In the genomic region with DNA sequence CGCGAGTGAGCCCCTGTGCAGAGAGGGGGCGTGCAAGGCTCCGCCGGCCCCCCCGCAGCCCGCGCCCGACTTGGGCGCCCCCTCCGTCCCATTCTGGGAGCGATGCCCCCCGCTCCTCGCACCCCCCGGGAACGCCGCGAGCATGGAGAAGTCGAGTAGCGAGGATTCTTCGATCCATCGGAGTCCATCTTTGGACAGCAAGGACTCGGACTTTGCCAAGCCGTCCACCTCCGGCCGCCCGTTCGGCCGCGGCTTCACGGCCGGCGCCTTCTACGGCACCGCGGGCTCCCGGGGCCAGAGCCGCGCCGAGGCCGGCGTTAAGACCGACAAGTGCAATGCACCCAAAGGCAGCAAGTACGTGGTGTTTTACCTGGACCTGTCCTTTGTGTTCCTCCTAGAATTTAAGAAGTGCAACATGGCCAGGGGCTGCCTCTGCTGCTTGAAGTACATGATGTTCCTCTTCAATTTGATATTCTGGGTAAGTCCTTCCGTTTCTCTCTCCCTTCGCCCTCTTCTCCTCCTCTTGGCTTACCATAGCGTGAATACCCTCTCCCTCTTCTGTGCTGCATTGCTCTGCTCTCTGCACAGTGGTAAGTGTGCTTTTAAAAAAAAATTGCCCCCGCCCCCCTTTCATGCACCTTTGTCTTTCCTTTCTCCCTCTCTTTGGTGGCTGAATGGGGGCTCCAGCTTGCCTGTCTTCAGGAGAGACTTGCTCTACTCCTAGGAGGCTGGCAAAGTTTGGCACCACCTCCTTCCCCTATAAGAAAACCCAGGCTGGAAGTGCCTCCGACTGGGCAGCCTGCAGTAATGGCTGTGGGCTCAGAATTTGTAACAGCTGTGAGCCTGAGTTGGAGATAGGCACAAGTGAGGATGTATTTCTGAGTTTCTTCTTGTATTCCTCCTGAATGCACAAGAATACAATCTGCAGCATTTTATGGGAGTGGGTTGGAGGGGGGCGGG, we compare ENCODE assay signal across 8 cellular contexts.
DNase-seq lines count a peak whose midpoint lies in the region; TF ChIP-seq lines count a peak whose summit lies in the region.

No MANE protein-coding gene starts in this region.

- no peak for TF ChIP-seq CTCF in mesothelial cell of epicardium (IDR thresholded peaks at IDR 0.05; ENCODE audit: unreplicated experiment)
- TF ChIP-seq CTCF in CD14-positive monocyte (IDR thresholded peaks at IDR 0.05), result no peak

- no peak for DNase-seq in activated naive CD8-positive, alpha-beta T cell treated with anti-CD3 and anti-CD28 coated beads for 36 hours
- DNase-seq in cerebellar cortex (ENCODE audit: low spot score) (peak; percentile 51), mesothelial cell of epicardium (ENCODE audit: low spot score in 2 of 2, unreplicated experiment in 2 of 2) (no peak), CD14-positive monocyte (ENCODE audit: low spot score) (no peak)
- DNase-seq in stimulated activated CD4-positive, alpha-beta T cell treated with anti-CD3 and anti-CD28 coated beads, Interleukin-2, amount 100 ng/mL, for 48 hours, result no peak
- no peak for DNase-seq in activated CD4-positive, alpha-beta memory T cell treated with anti-CD3 and anti-CD28 coated beads, Interleukin-2, amount 10 ng/mL, durations not matched to agents 7 days and 5 days

- peak overlapping the region; percentile 44 for H3K4me3 ChIP-seq in urinary bladder (ENCODE audit: low read depth, low read length)

- H3K27me3 Mint-ChIP-seq in activated naive CD8-positive, alpha-beta T cell, result peaks cover 32% of the 10 kb centered on the region
- H3K27me3 Mint-ChIP-seq in activated naive CD8-positive, alpha-beta T cell treated with anti-CD3 and anti-CD28 coated beads for 36 hours, result peaks cover 53% of the 10 kb centered on the region
- peaks cover 34% of the 10 kb centered on the region for H3K27me3 Mint-ChIP-seq in mesothelial cell of epicardium (ENCODE audit: low read depth)
- peaks cover 40 to 63% (median 53%) of the 10 kb centered on the region in 3 donors for H3K27me3 Mint-ChIP-seq in CD14-positive monocyte (ENCODE audit: low read depth in 3 of 3)
- H3K27me3 Mint-ChIP-seq in activated CD4-positive, alpha-beta memory T cell treated with anti-CD3 and anti-CD28 coated beads, Interleukin-2, amount 10 ng/mL, durations not matched to agents 7 days and 5 days, result peaks cover 53% of the 10 kb centered on the region

- WGBS in urinary bladder, result 17% methylated on average over 50 of the region's 50 CpGs

- H3K27ac ChIP-seq in urinary bladder (ENCODE audit: low read depth), result no peak overlapping the region

- no peaks in the 10 kb centered on the region for H3K36me3 ChIP-seq in urinary bladder (ENCODE audit: insufficient read depth)

- peak overlapping the region; percentile 45 for H3K4me3 Mint-ChIP-seq in activated naive CD8-positive, alpha-beta T cell
- H3K4me3 Mint-ChIP-seq in activated naive CD8-positive, alpha-beta T cell treated with anti-CD3 and anti-CD28 coated beads for 36 hours, result no peak overlapping the region
- H3K4me3 Mint-ChIP-seq in mesothelial cell of epicardium, result peak overlapping the region; percentile 64
- peak overlapping the region in 1 of 2 donors; percentile 83 for H3K4me3 Mint-ChIP-seq in CD14-positive monocyte
- no peak overlapping the region for H3K4me3 Mint-ChIP-seq in activated CD4-positive, alpha-beta memory T cell treated with anti-CD3 and anti-CD28 coated beads, Interleukin-2, amount 10 ng/mL, durations not matched to agents 7 days and 5 days

- H3K9me3 Mint-ChIP-seq in activated naive CD8-positive, alpha-beta T cell (ENCODE audit: low read depth), result no peaks in the 10 kb centered on the region
- H3K9me3 Mint-ChIP-seq in activated naive CD8-positive, alpha-beta T cell treated with anti-CD3 and anti-CD28 coated beads for 36 hours, result no peaks in the 10 kb centered on the region
- H3K9me3 Mint-ChIP-seq in mesothelial cell of epicardium, result no peaks in the 10 kb centered on the region
- peaks cover 0 to 10% (median 2%) of the 10 kb centered on the region in 7 donors for H3K9me3 Mint-ChIP-seq in CD14-positive monocyte
- no peaks in the 10 kb centered on the region for H3K9me3 Mint-ChIP-seq in activated CD4-positive, alpha-beta memory T cell treated with anti-CD3 and anti-CD28 coated beads, Interleukin-2, amount 10 ng/mL, durations not matched to agents 7 days and 5 days

- POLR2A ChIA-PET in activated CD4-positive, alpha-beta memory T cell treated with anti-CD3 and anti-CD28 coated beads, Interleukin-2, amount 10 ng/mL, durations not matched to agents 7 days and 5 days (lab: Charles Lee), result no interaction called here

- H3K4me1 Mint-ChIP-seq in activated naive CD8-positive, alpha-beta T cell (ENCODE audit: low read depth), result peaks cover 3% of the 10 kb centered on the region
- H3K4me1 Mint-ChIP-seq in activated naive CD8-positive, alpha-beta T cell treated with anti-CD3 and anti-CD28 coated beads for 36 hours, result peaks cover 2% of the 10 kb centered on the region
- peaks cover 30% of the 10 kb centered on the region for H3K4me1 Mint-ChIP-seq in mesothelial cell of epicardium
- H3K4me1 Mint-ChIP-seq in CD14-positive monocyte, result peaks cover 14% of the 10 kb centered on the region
- H3K4me1 Mint-ChIP-seq in activated CD4-positive, alpha-beta memory T cell treated with anti-CD3 and anti-CD28 coated beads, Interleukin-2, amount 10 ng/mL, durations not matched to agents 7 days and 5 days, result no peaks in the 10 kb centered on the region

- no peaks in the 10 kb centered on the region for H3K36me3 Mint-ChIP-seq in activated naive CD8-positive, alpha-beta T cell
- no peaks in the 10 kb centered on the region for H3K36me3 Mint-ChIP-seq in activated naive CD8-positive, alpha-beta T cell treated with anti-CD3 and anti-CD28 coated beads for 36 hours
- peaks cover 3% of the 10 kb centered on the region for H3K36me3 Mint-ChIP-seq in mesothelial cell of epicardium
- H3K36me3 Mint-ChIP-seq in CD14-positive monocyte, result no peaks in the 10 kb centered on the region
- H3K36me3 Mint-ChIP-seq in activated CD4-positive, alpha-beta memory T cell treated with anti-CD3 and anti-CD28 coated beads, Interleukin-2, amount 10 ng/mL, durations not matched to agents 7 days and 5 days (ENCODE audit: low read depth), result no peaks in the 10 kb centered on the region

- no peak overlapping the region for H3K27ac Mint-ChIP-seq in activated naive CD8-positive, alpha-beta T cell
- H3K27ac Mint-ChIP-seq in activated naive CD8-positive, alpha-beta T cell treated with anti-CD3 and anti-CD28 coated beads for 36 hours, result no peak overlapping the region
- H3K27ac Mint-ChIP-seq in mesothelial cell of epicardium (no peak overlapping the region), CD14-positive monocyte (no peak overlapping the region)
- H3K27ac Mint-ChIP-seq in activated CD4-positive, alpha-beta memory T cell treated with anti-CD3 and anti-CD28 coated beads, Interleukin-2, amount 10 ng/mL, durations not matched to agents 7 days and 5 days, result no peak overlapping the region

- CTCF ChIA-PET in activated CD4-positive, alpha-beta memory T cell treated with anti-CD3 and anti-CD28 coated beads, Interleukin-2, amount 10 ng/mL, durations not matched to agents 7 days and 5 days (lab: Charles Lee), result no interaction called here

- H3K4me1 ChIP-seq in urinary bladder (ENCODE audit: insufficient read depth), result no peaks in the 10 kb centered on the region

- intact Hi-C loops in CD14-positive monocyte (cut with micrococcal nuclease), result no loop called here

Comparison
In these comparisons a context has a peak if more than half of its experiments do, and no peak if none do; other contexts are left out.
1. H3K4me3 Mint-ChIP-seq: peak in activated naive CD8-positive, alpha-beta T cell (single experiment) and mesothelial cell of epicardium (single experiment); none in activated naive CD8-positive, alpha-beta T cell treated with anti-CD3 and anti-CD28 coated beads for 36 hours (single experiment) and activated CD4-positive, alpha-beta memory T cell treated with anti-CD3 and anti-CD28 coated beads, Interleukin-2, amount 10 ng/mL, durations not matched to agents 7 days and 5 days (single experiment).